Comparison of ENCODE assay signal across 11 cellular contexts in genomic region chr10:61936770-61937169, GRCh38. TPM values are rescaled to one million over a fixed set of nuclear protein-coding genes. Genes with fewer than 3 reads are reported as not detected.
DNase-seq lines count a peak whose midpoint lies in the region; TF ChIP-seq lines count a peak whose summit lies in the region.
"Had no signal": no experiment of that assay in that cellular context is flagged by ENCODE, and none has a peak within 500 bp of the region (broad histone marks: within the 10 kb centered on the region; RNA-seq: fewer than 3 reads in every experiment).

No MANE protein-coding gene starts in this region.

- H3K36me3 Mint-ChIP-seq in chondrocyte (ENCODE audit: low read depth) (peaks cover 19% of the 10 kb centered on the region), CD14-positive monocyte (peaks cover 6 to 25% of the 10 kb centered on the region in 2 donors)

- H3K27me3 ChIP-seq in BLaER1 treated with 17β-estradiol and CSF1 and Interleukin-3, amounts not matched to agents 10 nM and 100 nM = no peaks in the 10 kb centered on the region
- no peaks in the 10 kb centered on the region for H3K27me3 ChIP-seq in MM.1S (replicated peaks; ENCODE audit: insufficient read depth, low read length)
- no peaks in the 10 kb centered on the region for H3K27me3 ChIP-seq in rectal smooth muscle tissue (ENCODE audit: control insufficient read depth, insufficient read depth, low read length)
- H3K27me3 ChIP-seq: pancreas had no signal

- H3K4me3 Mint-ChIP-seq in chondrocyte (ENCODE audit: unreplicated experiment) = no peak overlapping the region
- no peak overlapping the region for H3K4me3 Mint-ChIP-seq in CD14-positive monocyte

- no peaks in the 10 kb centered on the region for H3K9me2 ChIP-seq in MM.1S (replicated peaks; ENCODE audit: insufficient read depth, low read length)

- peaks cover 76 to 98% (median 84%) of the 10 kb centered on the region in 10 experiments for H3K4me1 ChIP-seq in BLaER1 treated with 17β-estradiol and CSF1 and Interleukin-3, amounts not matched to agents 10 nM and 100 nM
- peaks cover 90% of the 10 kb centered on the region for H3K4me1 ChIP-seq in MM.1S (ENCODE audit: low read length)
- H3K4me1 ChIP-seq in rectal smooth muscle tissue (ENCODE audit: control insufficient read depth, insufficient read depth, low read length) = peaks cover 27% of the 10 kb centered on the region

- peak overlapping the region in 6 of 11 experiments; percentile 24 to 89 (median 84); a peak in 10 of 22 replicates for H3K9ac ChIP-seq in BLaER1 treated with 17β-estradiol and CSF1 and Interleukin-3, amounts not matched to agents 10 nM and 100 nM
- H3K9ac ChIP-seq in MM.1S (ENCODE audit: low read length) (peak overlapping the region; percentile 56), rectal smooth muscle tissue (ENCODE audit: low read length) (no peak overlapping the region)
- H3K9ac ChIP-seq: KMS-11 had no signal

- peak overlapping the region; percentile 72 to 98 (median 91) for H3K27ac ChIP-seq in BLaER1 treated with 17β-estradiol and CSF1 and Interleukin-3, amounts not matched to agents 10 nM and 100 nM
- peak overlapping the region; percentile 95 for H3K27ac ChIP-seq in MM.1S (ENCODE audit: low read length)
- H3K27ac ChIP-seq in rectal smooth muscle tissue (ENCODE audit: low read depth, low read length) = peak overlapping the region; percentile 45
- H3K27ac ChIP-seq: KMS-11 had no signal

- H3F3A ChIP-seq in MM.1S (ENCODE audit: insufficient read depth, low read length) = peaks cover 47% of the 10 kb centered on the region

- no peaks in the 10 kb centered on the region for H4K20me1 ChIP-seq in BLaER1 treated with 17β-estradiol and CSF1 and Interleukin-3, amounts not matched to agents 10 nM and 100 nM
- H4K20me1 ChIP-seq in MM.1S (ENCODE audit: insufficient read depth, low read length) = no peaks in the 10 kb centered on the region

- no peak overlapping the region for H3K4me3 ChIP-seq in BLaER1 treated with 17β-estradiol and CSF1 and Interleukin-3, amounts not matched to agents 10 nM and 100 nM
- 0 out of 2 replicates have a peak overlapping the region, but pooled peaks have one; percentile 27 for H3K4me3 ChIP-seq in MM.1S (ENCODE audit: low read length)
- no peak overlapping the region for H3K4me3 ChIP-seq in rectal smooth muscle tissue (ENCODE audit: low read length)
- H3K4me3 ChIP-seq: pancreas had no signal

- DNase-seq in MM.1S = no peak
- DNase-seq in chondrocyte (ENCODE audit: low spot score) = no peak
- DNase-seq in stimulated activated naive CD4-positive, alpha-beta T cell (lab: John Stamatoyannopoulos, UW) = no peak
- no peak for DNase-seq in DMS 273 (lab: John Stamatoyannopoulos, UW; ENCODE audit: unreplicated experiment)
- no peak for DNase-seq in Kasumi-1 (lab: John Stamatoyannopoulos, UW)
- no peak for DNase-seq in CD14-positive monocyte (ENCODE audit: low spot score)
- DNase-seq: NCI-H1694, pancreas had no signal

- peaks cover 0 to 22% (median 20%) of the 10 kb centered on the region in 11 experiments; a peak in 20 of 22 replicates for H3K9me3 ChIP-seq in BLaER1 treated with 17β-estradiol and CSF1 and Interleukin-3, amounts not matched to agents 10 nM and 100 nM (replicated peaks in 1 of 11)
- H3K9me3 ChIP-seq in MM.1S (replicated peaks; ENCODE audit: insufficient read depth, low read length) = no peaks in the 10 kb centered on the region
- H3K9me3 ChIP-seq: pancreas had no signal

- TF ChIP-seq CTCF in MM.1S (IDR thresholded peaks at IDR 0.05; ENCODE audit: low read length) = no peak
- TF ChIP-seq CTCF in chondrocyte (IDR thresholded peaks at IDR 0.05) = no peak
- TF ChIP-seq CTCF in CD14-positive monocyte (IDR thresholded peaks at IDR 0.05) = no peak

- peaks cover 5% of the 10 kb centered on the region for H3K9me3 Mint-ChIP-seq in chondrocyte (ENCODE audit: low read depth)
- H3K9me3 Mint-ChIP-seq in CD14-positive monocyte = peaks cover 0 to 4% (median 0%) of the 10 kb centered on the region in 7 donors

- H3K27me3 Mint-ChIP-seq in chondrocyte (ENCODE audit: low read depth) (no peaks in the 10 kb centered on the region), CD14-positive monocyte (ENCODE audit: low read depth in 3 of 3) (no peaks in the 10 kb centered on the region)

- peaks cover 33 to 76% (median 48%) of the 10 kb centered on the region in 11 experiments for H3K36me3 ChIP-seq in BLaER1 treated with 17β-estradiol and CSF1 and Interleukin-3, amounts not matched to agents 10 nM and 100 nM
- H3K36me3 ChIP-seq in MM.1S (replicated peaks; ENCODE audit: insufficient read depth, low read length) = peaks cover 19% of the 10 kb centered on the region
- no peaks in the 10 kb centered on the region for H3K36me3 ChIP-seq in rectal smooth muscle tissue (ENCODE audit: control insufficient read depth, insufficient read depth, low read length)
- H3K36me3 ChIP-seq: pancreas had no signal

- H3K27ac Mint-ChIP-seq in chondrocyte (ENCODE audit: unreplicated experiment) = peak overlapping the region; percentile 85
- H3K27ac Mint-ChIP-seq in CD14-positive monocyte = no peak overlapping the region

- intact Hi-C loops in CD14-positive monocyte (cut with micrococcal nuclease) = no loop called here

- H3K4me1 Mint-ChIP-seq in chondrocyte (ENCODE audit: low read depth) (peaks cover 57% of the 10 kb centered on the region), CD14-positive monocyte (peaks cover 39% of the 10 kb centered on the region)

- H3K79me2 ChIP-seq in MM.1S (ENCODE audit: low read length) = peaks cover 82% of the 10 kb centered on the region

- no peak overlapping the region for H2AFZ ChIP-seq in MM.1S (ENCODE audit: low read length)

- H3K4me2 ChIP-seq in BLaER1 treated with 17β-estradiol and CSF1 and Interleukin-3, amounts not matched to agents 10 nM and 100 nM = peak overlapping the region; percentile 67 to 84 (median 74)
- H3K4me2 ChIP-seq in MM.1S (ENCODE audit: low read depth, low read length) = peak overlapping the region; percentile 76
- H3K4me2 ChIP-seq: KMS-11 had no signal

RNA-seq across cellular contexts. Expression of gene ARID5B, which starts 35.3 kb away (rescaled TPM):
- 75.2 to 95.2 TPM (median 93.6 TPM) in 3 replicates for total RNA-seq in chondrocyte
- 1 to 10 TPM; 1.5 to 2.5 TPM for polyA plus RNA-seq in CD14-positive monocyte

Comparison
In these comparisons a context has a peak if more than half of its experiments do, and no peak if none do; other contexts are left out.
1. H3K27ac ChIP-seq: peak in every context shown above with its lines; median percentile 95 in MM.1S; 91 in BLaER1 treated with 17β-estradiol and CSF1 and Interleukin-3, amounts not matched to agents 10 nM and 100 nM; 45 in rectal smooth muscle tissue.